In genomic region chr4:152620915-152621314, GRCh38 we compare ENCODE assay signal across 24 cellular contexts.
"Had no signal": no experiment of that assay in that cellular context is flagged by ENCODE, and none has a peak within 500 bp of the region (broad histone marks: within the 10 kb centered on the region; RNA-seq: fewer than 3 reads in every experiment).

No MANE protein-coding gene starts in this region.

- H3K4me1 ChIP-seq: breast epithelium, heart left ventricle, left ventricle myocardium inferior, psoas muscle, tibial artery had no signal

- H3K36me3 ChIP-seq: breast epithelium, heart left ventricle, left ventricle myocardium inferior, ovary, tibial artery had no signal

- ATAC-seq: activated CD4-positive, CD25-positive, alpha-beta regulatory T cell treated with anti-CD3 and anti-CD28 coated beads, Interleukin-2, amount 50 U/mL, for 24 hours; activated T-cell treated with anti-CD3 and anti-CD28 coated beads, Interleukin-2, amount 50 U/mL, for 72 hours; heart left ventricle; mucosa of descending colon; naive thymus-derived CD4-positive, alpha-beta T cell; right cardiac atrium had no signal

- H3K9me3 Mint-ChIP-seq: activated T-cell treated with anti-CD3 and anti-CD28 coated beads, Interleukin-2, amount 50 U/mL, for 72 hours had no signal

- H3K4me3 ChIP-seq: breast epithelium, heart left ventricle, left ventricle myocardium inferior, mucosa of descending colon, ovary, psoas muscle, tibial artery had no signal

- H3K27ac ChIP-seq: breast epithelium, heart left ventricle, left ventricle myocardium inferior, ovary, psoas muscle, tibial artery had no signal

- FAIRE-seq: astrocyte, frontal cortex had no signal

- H3K9me3 ChIP-seq: breast epithelium, heart left ventricle, left ventricle myocardium inferior, mucosa of descending colon, ovary, psoas muscle, tibial artery had no signal

- H3K4me3 Mint-ChIP-seq: activated T-cell treated with anti-CD3 and anti-CD28 coated beads, Interleukin-2, amount 50 U/mL, for 72 hours; naive thymus-derived CD4-positive, alpha-beta T cell had no signal

- H3K27ac Mint-ChIP-seq: activated T-cell treated with anti-CD3 and anti-CD28 coated beads, Interleukin-2, amount 50 U/mL, for 72 hours had no signal

- H3K27me3 ChIP-seq: breast epithelium, ovary had no signal

- DNase-seq: activated CD4-positive, alpha-beta T cell treated with anti-CD3 and anti-CD28 coated beads, Interleukin-2, amount 50 U/mL, for 1 hour; activated CD8-positive, alpha-beta memory T cell treated with anti-CD3 and anti-CD28 coated beads, Interleukin-2, amount 50 U/mL, for 4 hours; activated effector memory CD4-positive, alpha-beta T cell treated with anti-CD3 and anti-CD28 coated beads, Interleukin-2, amount 50 U/mL, for 16 hours; activated naive CD4-positive, alpha-beta T cell treated with anti-CD3 and anti-CD28 coated beads, Interleukin-2, amount 50 U/mL, for 16 hours; activated T-cell treated with anti-CD3 and anti-CD28 coated beads, Interleukin-2, amount 50 U/mL, for 72 hours; cerebellar nuclear complex; effector memory CD4-positive, alpha-beta T cell; heart left ventricle; kidney glomerular epithelial cell; left ventricle myocardium inferior; mucosa of descending colon; naive thymus-derived CD4-positive, alpha-beta T cell; ovary; psoas muscle; right cardiac atrium; stimulated activated CD4-positive, alpha-beta T cell treated with anti-CD3 and anti-CD28 coated beads, Interleukin-2, amount 100 ng/mL, for 24 hours; stimulated activated naive CD4-positive, alpha-beta T cell treated with Interleukin-2 at 50 U/mL for 16 hours; T-helper 1 cell; T-helper 9 cell; tibial artery had no signal
